In genomic region chr13:112693831-112694497, GRCh38 we compare ENCODE assay signal across 11 cellular contexts. TPM values are rescaled to one million over a fixed set of nuclear protein-coding genes. Genes with fewer than 3 reads are reported as not detected.
DNase-seq lines count a peak whose midpoint lies in the region; ATAC-seq and TF ChIP-seq lines count a peak whose summit lies in the region.
"Had no signal": no experiment of that assay in that cellular context is flagged by ENCODE, and none has a peak within 500 bp of the region (broad histone marks: within the 10 kb centered on the region; RNA-seq: fewer than 3 reads in every experiment).

No MANE protein-coding gene starts in this region.

- peak; percentile 9 for ATAC-seq in mucosa of descending colon
- ATAC-seq: stimulated activated naive CD8-positive, alpha-beta T cell treated with anti-CD3 and anti-CD28 coated beads, Interleukin-15, amount 100 ng/mL, for 72 hours had no signal

- intact Hi-C loops in mucosa of descending colon (cut with DNase I, micrococcal nuclease), result no loop called here

- no peak overlapping the region for H2AFZ ChIP-seq in MM.1S (ENCODE audit: low read length)

- H3K4me1 ChIP-seq in MM.1S (ENCODE audit: low read length) (peaks cover 14% of the 10 kb centered on the region; the same call in 1 of the 2 replicates), mucosa of descending colon (ENCODE audit: low read depth) (peaks cover 20% of the 10 kb centered on the region)

- DNase-seq in ELF-1 (ENCODE audit: low read depth, low spot score) (peak; percentile 42), MM.1S (peak; percentile 28), dedifferentiated amniotic fluid mesenchymal stem cell (ENCODE audit: extremely low spot score) (peak; percentile 77), mucosa of descending colon (no peak), hippocampal formation (lab: John Stamatoyannopoulos, UW) (no peak), GM10248 (ENCODE audit: extremely low spot score) (no peak), GM10266 (ENCODE audit: extremely low spot score) (no peak)
- no peak for DNase-seq in activated CD4-positive, alpha-beta T cell treated with anti-CD3 and anti-CD28 coated beads for 1 hour
- DNase-seq: naive B cell; NCI-H526 treated with DMSO at 0.1 percent for 48 hours; stimulated activated naive CD8-positive, alpha-beta T cell treated with anti-CD3 and anti-CD28 coated beads, Interleukin-15, amount 100 ng/mL, for 72 hours had no signal

- TF ChIP-seq CTCF in MM.1S (IDR thresholded peaks at IDR 0.05; ENCODE audit: low read length) (no peak), mucosa of descending colon (IDR thresholded peaks at IDR 0.05) (no peak), GM10248 (IDR thresholded peaks at IDR 0.05; ENCODE audit: control extremely low read depth, extremely low read depth, low read depth, missing control alignments) (no peak), GM10266 (IDR thresholded peaks at IDR 0.05; ENCODE audit: control insufficient read depth, insufficient read depth, low read depth, missing control alignments) (no peak)

- peak overlapping the region; percentile 73; the same call in 1 of the 2 replicates for H3K27ac ChIP-seq in MM.1S (ENCODE audit: low read length)

- H4K20me1 ChIP-seq in MM.1S (ENCODE audit: insufficient read depth, low read length), result no peaks in the 10 kb centered on the region

- no peaks in the 10 kb centered on the region for H3K27me3 ChIP-seq in MM.1S (replicated peaks; ENCODE audit: insufficient read depth, low read length)

- H3K4me3 ChIP-seq in MM.1S (ENCODE audit: low read length), result peak overlapping the region; percentile 27; the same call in 1 of the 2 replicates
- no peak overlapping the region for H3K4me3 ChIP-seq in mucosa of descending colon

- H3K36me3 ChIP-seq in MM.1S (replicated peaks; ENCODE audit: insufficient read depth, low read length) (no peaks in the 10 kb centered on the region), mucosa of descending colon (ENCODE audit: low read depth) (no peaks in the 10 kb centered on the region)

- peaks cover 11% of the 10 kb centered on the region; the same call in 1 of the 2 replicates for H3F3A ChIP-seq in MM.1S (ENCODE audit: insufficient read depth, low read length)

- H3K4me2 ChIP-seq in MM.1S (ENCODE audit: low read depth, low read length), result peak overlapping the region; percentile 54

- H3K79me2 ChIP-seq in MM.1S (ENCODE audit: low read length), result peaks cover 78% of the 10 kb centered on the region

- H3K9me3 ChIP-seq in MM.1S (replicated peaks; ENCODE audit: insufficient read depth, low read length) (no peaks in the 10 kb centered on the region), mucosa of descending colon (no peaks in the 10 kb centered on the region)

- H3K9ac ChIP-seq in MM.1S (ENCODE audit: low read length), result peak overlapping the region; percentile 9; the same call in 1 of the 2 replicates

- POLR2A ChIA-PET in GM10248 (lab: Yijun Ruan, JAX), result no interaction called here

- H3K9me2 ChIP-seq in MM.1S (replicated peaks; ENCODE audit: insufficient read depth, low read length), result no peaks in the 10 kb centered on the region

- CTCF ChIA-PET in GM10248 (lab: Yijun Ruan, JAX), result interaction anchor here (0.8 to 2.0 kb wide), 8 partner anchors 9 to 181 kb away, joined by 3 to 6 read pairs (median 3); no protein-coding TSS in a partner anchor

RNA-seq across cellular contexts. Expression of gene ATP11A, which starts 4.1 kb away (rescaled TPM):
- total RNA-seq in mucosa of descending colon, result 10 to 100 TPM; 15.5 to 28.7 (median 19.4) TPM

Comparison
In these comparisons a context has a peak if more than half of its experiments do, and no peak if none do; other contexts are left out.
1. DNase-seq: peak in ELF-1 (single experiment), MM.1S (single experiment) and dedifferentiated amniotic fluid mesenchymal stem cell (single experiment); none in mucosa of descending colon (0 of 3), hippocampal formation (0 of 2), GM10248 (single experiment), GM10266 (single experiment) and activated CD4-positive, alpha-beta T cell treated with anti-CD3 and anti-CD28 coated beads for 1 hour (single experiment).